2 cellular contexts compared by ENCODE assay signal in the genomic region with DNA sequence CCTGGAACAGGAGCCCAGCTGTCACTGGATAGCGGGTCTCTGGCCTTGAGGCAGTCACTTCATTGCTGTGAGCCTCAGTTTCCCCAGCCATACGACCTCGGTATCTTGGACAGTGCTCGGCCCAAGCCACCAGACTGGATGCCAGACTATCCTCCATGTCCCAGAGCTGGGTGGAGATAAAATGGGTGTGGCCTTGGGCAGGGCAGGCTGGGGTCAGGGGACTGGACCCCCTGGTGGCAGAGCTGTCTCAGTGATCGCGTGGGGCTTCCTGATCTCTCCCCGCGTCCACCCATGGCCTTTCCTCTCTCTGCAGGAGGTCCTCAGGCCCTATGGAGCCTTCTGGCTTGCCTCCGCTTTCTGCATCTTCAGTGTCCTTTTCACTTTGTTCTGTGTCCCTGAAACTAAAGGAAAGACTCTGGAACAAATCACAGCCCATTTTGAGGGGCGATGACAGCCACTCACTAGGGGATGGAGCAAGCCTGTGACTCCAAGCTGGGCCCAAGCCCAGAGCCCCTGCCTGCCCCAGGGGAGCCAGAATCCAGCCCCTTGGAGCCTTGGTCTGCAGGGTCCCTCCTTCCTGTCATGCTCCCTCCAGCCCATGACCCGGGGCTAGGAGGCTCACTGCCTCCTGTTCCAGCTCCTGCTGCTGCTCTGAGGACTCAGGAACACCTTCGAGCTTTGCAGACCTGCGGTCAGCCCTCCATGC.
TF ChIP-seq lines count a peak whose summit lies in the region.

No MANE protein-coding gene starts in this region.

TF ChIP-seq in GM23338, 12 proteins besides CTCF, POLR2A, EP300 and RAD21:
- no peak for TF ChIP-seq ZNF114 (CRISPR knock-in tag; IDR thresholded peaks at IDR 0.05)

TF ChIP-seq in SK-N-SH, 30 proteins besides CTCF, POLR2A, EP300 and RAD21:
- TF ChIP-seq, protein P1, sequence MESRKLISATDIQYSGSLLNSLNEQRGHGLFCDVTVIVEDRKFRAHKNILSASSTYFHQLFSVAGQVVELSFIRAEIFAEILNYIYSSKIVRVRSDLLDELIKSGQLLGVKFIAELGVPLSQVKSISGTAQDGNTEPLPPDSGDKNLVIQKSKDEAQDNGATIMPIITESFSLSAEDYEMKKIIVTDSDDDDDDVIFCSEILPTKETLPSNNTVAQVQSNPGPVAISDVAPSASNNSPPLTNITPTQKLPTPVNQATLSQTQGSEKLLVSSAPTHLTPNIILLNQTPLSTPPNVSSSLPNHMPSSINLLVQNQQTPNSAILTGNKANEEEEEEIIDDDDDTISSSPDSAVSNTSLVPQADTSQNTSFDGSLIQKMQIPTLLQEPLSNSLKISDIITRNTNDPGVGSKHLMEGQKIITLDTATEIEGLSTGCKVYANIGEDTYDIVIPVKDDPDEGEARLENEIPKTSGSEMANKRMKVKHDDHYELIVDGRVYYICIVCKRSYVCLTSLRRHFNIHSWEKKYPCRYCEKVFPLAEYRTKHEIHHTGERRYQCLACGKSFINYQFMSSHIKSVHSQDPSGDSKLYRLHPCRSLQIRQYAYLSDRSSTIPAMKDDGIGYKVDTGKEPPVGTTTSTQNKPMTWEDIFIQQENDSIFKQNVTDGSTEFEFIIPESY (IDR thresholded peaks at IDR 0.05; ENCODE audit: borderline replicate concordance, low read depth) = no peak
- TF ChIP-seq, protein P2, sequence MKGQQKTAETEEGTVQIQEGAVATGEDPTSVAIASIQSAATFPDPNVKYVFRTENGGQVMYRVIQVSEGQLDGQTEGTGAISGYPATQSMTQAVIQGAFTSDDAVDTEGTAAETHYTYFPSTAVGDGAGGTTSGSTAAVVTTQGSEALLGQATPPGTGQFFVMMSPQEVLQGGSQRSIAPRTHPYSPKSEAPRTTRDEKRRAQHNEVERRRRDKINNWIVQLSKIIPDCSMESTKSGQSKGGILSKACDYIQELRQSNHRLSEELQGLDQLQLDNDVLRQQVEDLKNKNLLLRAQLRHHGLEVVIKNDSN (IDR thresholded peaks at IDR 0.05; ENCODE audit: borderline replicate concordance, low read depth) = no peak
- no peak for TF ChIP-seq ELF1 (IDR thresholded peaks at IDR 0.05)
- TF ChIP-seq CHD2 (IDR thresholded peaks at IDR 0.05; ENCODE audit: low read length, partially characterized antibody) = no peak
- no peak for TF ChIP-seq TAF1 (IDR thresholded peaks at IDR 0.05; ENCODE audit: borderline replicate concordance, low read depth, low read length)
- TF ChIP-seq NFIC (IDR thresholded peaks at IDR 0.05; ENCODE audit: borderline replicate concordance) = no peak
- TF ChIP-seq, protein P3, sequence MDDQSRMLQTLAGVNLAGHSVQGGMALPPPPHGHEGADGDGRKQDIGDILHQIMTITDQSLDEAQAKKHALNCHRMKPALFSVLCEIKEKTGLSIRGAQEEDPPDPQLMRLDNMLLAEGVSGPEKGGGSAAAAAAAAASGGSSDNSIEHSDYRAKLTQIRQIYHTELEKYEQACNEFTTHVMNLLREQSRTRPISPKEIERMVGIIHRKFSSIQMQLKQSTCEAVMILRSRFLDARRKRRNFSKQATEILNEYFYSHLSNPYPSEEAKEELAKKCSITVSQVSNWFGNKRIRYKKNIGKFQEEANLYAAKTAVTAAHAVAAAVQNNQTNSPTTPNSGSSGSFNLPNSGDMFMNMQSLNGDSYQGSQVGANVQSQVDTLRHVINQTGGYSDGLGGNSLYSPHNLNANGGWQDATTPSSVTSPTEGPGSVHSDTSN (IDR thresholded peaks at IDR 0.05) = no peak
- TF ChIP-seq, protein P4, sequence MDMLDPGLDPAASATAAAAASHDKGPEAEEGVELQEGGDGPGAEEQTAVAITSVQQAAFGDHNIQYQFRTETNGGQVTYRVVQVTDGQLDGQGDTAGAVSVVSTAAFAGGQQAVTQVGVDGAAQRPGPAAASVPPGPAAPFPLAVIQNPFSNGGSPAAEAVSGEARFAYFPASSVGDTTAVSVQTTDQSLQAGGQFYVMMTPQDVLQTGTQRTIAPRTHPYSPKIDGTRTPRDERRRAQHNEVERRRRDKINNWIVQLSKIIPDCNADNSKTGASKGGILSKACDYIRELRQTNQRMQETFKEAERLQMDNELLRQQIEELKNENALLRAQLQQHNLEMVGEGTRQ (IDR thresholded peaks at IDR 0.05; ENCODE audit: borderline replicate concordance, low read depth, low read length) = no peak
- no peak for TF ChIP-seq GATA2 (CRISPR knock-in tag; IDR thresholded peaks at IDR 0.05)
- TF ChIP-seq, protein P5, sequence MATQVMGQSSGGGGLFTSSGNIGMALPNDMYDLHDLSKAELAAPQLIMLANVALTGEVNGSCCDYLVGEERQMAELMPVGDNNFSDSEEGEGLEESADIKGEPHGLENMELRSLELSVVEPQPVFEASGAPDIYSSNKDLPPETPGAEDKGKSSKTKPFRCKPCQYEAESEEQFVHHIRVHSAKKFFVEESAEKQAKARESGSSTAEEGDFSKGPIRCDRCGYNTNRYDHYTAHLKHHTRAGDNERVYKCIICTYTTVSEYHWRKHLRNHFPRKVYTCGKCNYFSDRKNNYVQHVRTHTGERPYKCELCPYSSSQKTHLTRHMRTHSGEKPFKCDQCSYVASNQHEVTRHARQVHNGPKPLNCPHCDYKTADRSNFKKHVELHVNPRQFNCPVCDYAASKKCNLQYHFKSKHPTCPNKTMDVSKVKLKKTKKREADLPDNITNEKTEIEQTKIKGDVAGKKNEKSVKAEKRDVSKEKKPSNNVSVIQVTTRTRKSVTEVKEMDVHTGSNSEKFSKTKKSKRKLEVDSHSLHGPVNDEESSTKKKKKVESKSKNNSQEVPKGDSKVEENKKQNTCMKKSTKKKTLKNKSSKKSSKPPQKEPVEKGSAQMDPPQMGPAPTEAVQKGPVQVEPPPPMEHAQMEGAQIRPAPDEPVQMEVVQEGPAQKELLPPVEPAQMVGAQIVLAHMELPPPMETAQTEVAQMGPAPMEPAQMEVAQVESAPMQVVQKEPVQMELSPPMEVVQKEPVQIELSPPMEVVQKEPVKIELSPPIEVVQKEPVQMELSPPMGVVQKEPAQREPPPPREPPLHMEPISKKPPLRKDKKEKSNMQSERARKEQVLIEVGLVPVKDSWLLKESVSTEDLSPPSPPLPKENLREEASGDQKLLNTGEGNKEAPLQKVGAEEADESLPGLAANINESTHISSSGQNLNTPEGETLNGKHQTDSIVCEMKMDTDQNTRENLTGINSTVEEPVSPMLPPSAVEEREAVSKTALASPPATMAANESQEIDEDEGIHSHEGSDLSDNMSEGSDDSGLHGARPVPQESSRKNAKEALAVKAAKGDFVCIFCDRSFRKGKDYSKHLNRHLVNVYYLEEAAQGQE (IDR thresholded peaks at IDR 0.05; ENCODE audit: low read depth, low read length) = no peak
- no peak for TF ChIP-seq JUND (IDR thresholded peaks at IDR 0.05)
- no peak for TF ChIP-seq MEF2A (IDR thresholded peaks at IDR 0.05; ENCODE audit: borderline replicate concordance, low read depth)
- no peak for TF ChIP-seq EZH2phosphoT487 (IDR thresholded peaks at IDR 0.05; ENCODE audit: borderline replicate concordance, low read depth)
- no peak for TF ChIP-seq YY1 (IDR thresholded peaks at IDR 0.05; ENCODE audit: low read depth)
- no peak for TF ChIP-seq SIN3A (IDR thresholded peaks at IDR 0.05; ENCODE audit: borderline replicate concordance, low read depth, low read length)
- no peak for TF ChIP-seq TCF12 (IDR thresholded peaks at IDR 0.05)
- TF ChIP-seq, protein P6, sequence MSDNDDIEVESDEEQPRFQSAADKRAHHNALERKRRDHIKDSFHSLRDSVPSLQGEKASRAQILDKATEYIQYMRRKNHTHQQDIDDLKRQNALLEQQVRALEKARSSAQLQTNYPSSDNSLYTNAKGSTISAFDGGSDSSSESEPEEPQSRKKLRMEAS (IDR thresholded peaks at IDR 0.05; ENCODE audit: low read depth) = no peak
- no peak for TF ChIP-seq POLR2AphosphoS5 (IDR thresholded peaks at IDR 0.05; ENCODE audit: low read depth, low read length)
- TF ChIP-seq, protein P7, sequence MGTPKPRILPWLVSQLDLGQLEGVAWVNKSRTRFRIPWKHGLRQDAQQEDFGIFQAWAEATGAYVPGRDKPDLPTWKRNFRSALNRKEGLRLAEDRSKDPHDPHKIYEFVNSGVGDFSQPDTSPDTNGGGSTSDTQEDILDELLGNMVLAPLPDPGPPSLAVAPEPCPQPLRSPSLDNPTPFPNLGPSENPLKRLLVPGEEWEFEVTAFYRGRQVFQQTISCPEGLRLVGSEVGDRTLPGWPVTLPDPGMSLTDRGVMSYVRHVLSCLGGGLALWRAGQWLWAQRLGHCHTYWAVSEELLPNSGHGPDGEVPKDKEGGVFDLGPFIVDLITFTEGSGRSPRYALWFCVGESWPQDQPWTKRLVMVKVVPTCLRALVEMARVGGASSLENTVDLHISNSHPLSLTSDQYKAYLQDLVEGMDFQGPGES (IDR thresholded peaks at IDR 0.05; ENCODE audit: low read depth, low read length) = no peak
- no peak for TF ChIP-seq SMC3 (IDR thresholded peaks at IDR 0.05; ENCODE audit: low read depth, low read length)
